Comparison of ENCODE assay signal across 1 cellular context in genomic region chr19:12778020-12778904, GRCh38.
TF ChIP-seq lines count a peak whose summit lies in the region.

No MANE protein-coding gene starts in this region.

TF ChIP-seq in HCT116, 20 proteins besides CTCF, POLR2A, EP300 and RAD21:
- TF ChIP-seq MAX (IDR thresholded peaks at IDR 0.05) (peak; percentile 82), EZH2 (IDR thresholded peaks at IDR 0.05) (no peak), EGR1 (IDR thresholded peaks at IDR 0.05; ENCODE audit: low read depth) (no peak), ZNF274 (IDR thresholded peaks at IDR 0.05; ENCODE audit: low read depth, low read length) (no peak), POLR2AphosphoS5 (IDR thresholded peaks at IDR 0.05; ENCODE audit: low read depth, low read length) (peak; percentile 46), CBX3 (IDR thresholded peaks at IDR 0.05; ENCODE audit: low read depth) (no peak), REST (IDR thresholded peaks at IDR 0.05; ENCODE audit: low read depth) (no peak), ELF1 (IDR thresholded peaks at IDR 0.05; ENCODE audit: borderline replicate concordance, low read depth) (no peak), SP1 (IDR thresholded peaks at IDR 0.05; ENCODE audit: low read depth) (peak; percentile 6; the same call in 1 of the 2 replicates), SIN3A (IDR thresholded peaks at IDR 0.05; ENCODE audit: low read depth) (no peak), ZFX (IDR thresholded peaks at IDR 0.05) (no peak), SRF (IDR thresholded peaks at IDR 0.05; ENCODE audit: low read depth) (no peak), ZBTB33 (IDR thresholded peaks at IDR 0.05; ENCODE audit: extremely low read depth, insufficient replicate concordance, low read length) (no peak), CEBPB (IDR thresholded peaks at IDR 0.05; ENCODE audit: low read depth) (no peak)
TF ChIP-seq in HCT116: peak in this region for 3.
